In genomic region chr9:16625106-16625505, GRCh38 we compare ENCODE assay signal across 16 cellular contexts.
DNase-seq lines count a peak whose midpoint lies in the region; ATAC-seq and TF ChIP-seq lines count a peak whose summit lies in the region.
"Had no signal": no experiment of that assay in that cellular context is flagged by ENCODE, and none has a peak within 500 bp of the region (broad histone marks: within the 10 kb centered on the region; RNA-seq: fewer than 3 reads in every experiment).

No MANE protein-coding gene starts in this region.

- H3K27ac Mint-ChIP-seq in WTC11 (peak overlapping the region; percentile 62; the same call in 1 of the 2 replicates), mesothelial cell of epicardium (peak overlapping the region; percentile 76)
- H3K27ac Mint-ChIP-seq in activated CD4-positive, alpha-beta memory T cell treated with anti-CD3 and anti-CD28 coated beads, Interleukin-2, amount 10 ng/mL, durations not matched to agents 7 days and 5 days = no peak overlapping the region
- H3K27ac Mint-ChIP-seq: activated T-helper 17 cell treated with anti-CD3 and anti-CD28 coated beads, Interleukin-2, amount 50 U/mL, for 72 hours; CD4-positive, alpha-beta T cell had no signal

- POLR2A ChIA-PET in HEK293 (lab: Yijun Ruan, JAX) (no interaction called here), WTC11 (lab: Charles Lee) (interaction anchor here (0.9 kb wide), 1 partner anchor 360 kb away, joined by 3 read pairs; no protein-coding TSS in a partner anchor)
- POLR2A ChIA-PET in activated CD4-positive, alpha-beta memory T cell treated with anti-CD3 and anti-CD28 coated beads, Interleukin-2, amount 10 ng/mL, durations not matched to agents 7 days and 5 days (lab: Charles Lee) = no interaction called here

- no peaks in the 10 kb centered on the region for H3K27me3 Mint-ChIP-seq in WTC11 (ENCODE audit: low read depth)
- no peaks in the 10 kb centered on the region for H3K27me3 Mint-ChIP-seq in mesothelial cell of epicardium (ENCODE audit: low read depth)
- H3K27me3 Mint-ChIP-seq in activated CD4-positive, alpha-beta memory T cell treated with anti-CD3 and anti-CD28 coated beads, Interleukin-2, amount 10 ng/mL, durations not matched to agents 7 days and 5 days = no peaks in the 10 kb centered on the region
- H3K27me3 Mint-ChIP-seq: activated T-helper 17 cell treated with anti-CD3 and anti-CD28 coated beads, Interleukin-2, amount 50 U/mL, for 72 hours; CD4-positive, alpha-beta T cell had no signal

- DNase-seq in WTC11 (ENCODE audit: low spot score) = no peak
- no peak for DNase-seq in mesothelial cell of epicardium (ENCODE audit: low spot score in 2 of 2, unreplicated experiment in 2 of 2)
- DNase-seq in thoracic aorta (ENCODE audit: low spot score) = no peak
- DNase-seq in activated CD4-positive, alpha-beta memory T cell treated with anti-CD3 and anti-CD28 coated beads, Interleukin-2, amount 10 ng/mL, durations not matched to agents 7 days and 5 days = no peak
- DNase-seq in HAP-1 (ENCODE audit: low spot score in 2 of 2) = no peak
- DNase-seq: adrenal gland; CD4-positive, alpha-beta T cell; GOT3; heart left ventricle; mucosa of descending colon; NCI-H1694 treated with DMSO at 0.1 percent for 48 hours; substantia nigra; WERI-Rb-1 had no signal

- H3K36me3 ChIP-seq in HEK293 (ENCODE audit: control insufficient read depth in 2 of 2, insufficient read depth in 1 of 2, low read length in 2 of 2) (no peaks in the 10 kb centered on the region), thoracic aorta (no peaks in the 10 kb centered on the region), HAP-1 (replicated peaks) (no peaks in the 10 kb centered on the region)
- H3K36me3 ChIP-seq: adrenal gland, heart left ventricle, WERI-Rb-1 had no signal

- H3K9me3 ChIP-seq in HEK293 (ENCODE audit: control insufficient read depth, insufficient read depth, low read depth, low read length) (no peaks in the 10 kb centered on the region), thoracic aorta (no peaks in the 10 kb centered on the region), HAP-1 (no peaks in the 10 kb centered on the region)
- H3K9me3 ChIP-seq: adrenal gland, heart left ventricle, mucosa of descending colon had no signal

- H3K4me3 ChIP-seq in HEK293 (ENCODE audit: low read depth, low read length) (no peak overlapping the region), thoracic aorta (peak overlapping the region; percentile 22), HAP-1 (no peak overlapping the region)
- H3K4me3 ChIP-seq: adrenal gland, mucosa of descending colon had no signal

- H3K4me1 Mint-ChIP-seq in WTC11 (peaks cover 73% of the 10 kb centered on the region), mesothelial cell of epicardium (peaks cover 63% of the 10 kb centered on the region)
- H3K4me1 Mint-ChIP-seq in activated CD4-positive, alpha-beta memory T cell treated with anti-CD3 and anti-CD28 coated beads, Interleukin-2, amount 10 ng/mL, durations not matched to agents 7 days and 5 days = no peaks in the 10 kb centered on the region
- H3K4me1 Mint-ChIP-seq: activated T-helper 17 cell treated with anti-CD3 and anti-CD28 coated beads, Interleukin-2, amount 50 U/mL, for 72 hours had no signal

- no peaks in the 10 kb centered on the region for H3K9me3 Mint-ChIP-seq in WTC11
- no peaks in the 10 kb centered on the region for H3K9me3 Mint-ChIP-seq in mesothelial cell of epicardium
- H3K9me3 Mint-ChIP-seq in activated CD4-positive, alpha-beta memory T cell treated with anti-CD3 and anti-CD28 coated beads, Interleukin-2, amount 10 ng/mL, durations not matched to agents 7 days and 5 days = peaks cover 10% of the 10 kb centered on the region
- H3K9me3 Mint-ChIP-seq: CD4-positive, alpha-beta T cell had no signal

- no peak for TF ChIP-seq CTCF in HEK293 (tag by site-specific recombination; IDR thresholded peaks at IDR 0.05)
- TF ChIP-seq CTCF in WTC11 (IDR thresholded peaks at IDR 0.05) = no peak
- TF ChIP-seq CTCF in mesothelial cell of epicardium (IDR thresholded peaks at IDR 0.05; ENCODE audit: unreplicated experiment) = no peak
- TF ChIP-seq CTCF in thoracic aorta (IDR thresholded peaks at IDR 0.05) = no peak

- H3K36me3 Mint-ChIP-seq in WTC11 (no peaks in the 10 kb centered on the region), mesothelial cell of epicardium (no peaks in the 10 kb centered on the region)
- no peaks in the 10 kb centered on the region for H3K36me3 Mint-ChIP-seq in activated CD4-positive, alpha-beta memory T cell treated with anti-CD3 and anti-CD28 coated beads, Interleukin-2, amount 10 ng/mL, durations not matched to agents 7 days and 5 days (ENCODE audit: low read depth)

- H3K4me3 Mint-ChIP-seq in WTC11 = no peak overlapping the region
- peak overlapping the region; percentile 16 for H3K4me3 Mint-ChIP-seq in mesothelial cell of epicardium
- no peak overlapping the region for H3K4me3 Mint-ChIP-seq in activated CD4-positive, alpha-beta memory T cell treated with anti-CD3 and anti-CD28 coated beads, Interleukin-2, amount 10 ng/mL, durations not matched to agents 7 days and 5 days
- H3K4me3 Mint-ChIP-seq: activated T-helper 17 cell treated with anti-CD3 and anti-CD28 coated beads, Interleukin-2, amount 50 U/mL, for 72 hours; CD4-positive, alpha-beta T cell had no signal

- ATAC-seq in WTC11 = no peak
- no peak for ATAC-seq in thoracic aorta (ENCODE audit: insufficient number of reproducible peaks, low FRiP score, low read depth)
- ATAC-seq in HG03457 (IDR thresholded peaks at IDR 0.05; ENCODE audit: unreplicated experiment) = no peak
- ATAC-seq: activated T-helper 17 cell treated with anti-CD3 and anti-CD28 coated beads, Interleukin-2, amount 50 U/mL, for 72 hours; mucosa of descending colon had no signal

- no peaks in the 10 kb centered on the region for H3K27me3 ChIP-seq in thoracic aorta (replicated peaks; ENCODE audit: insufficient read depth)
- H3K27me3 ChIP-seq in HAP-1 (ENCODE audit: low read depth) = no peaks in the 10 kb centered on the region
- H3K27me3 ChIP-seq: adrenal gland, heart left ventricle had no signal

- H3K4me1 ChIP-seq in HEK293 (ENCODE audit: control insufficient read depth, insufficient read depth, low read length) (peaks cover 6% of the 10 kb centered on the region; the same call in 1 of the 2 replicates), thoracic aorta (ENCODE audit: control insufficient read depth in 1 of 2, low read depth in 2 of 2) (peaks cover 14 to 45% of the 10 kb centered on the region in 2 donors), HAP-1 (peaks cover 27% of the 10 kb centered on the region)
- H3K4me1 ChIP-seq: adrenal gland had no signal

- no peak overlapping the region for H3K27ac ChIP-seq in HEK293 (ENCODE audit: extremely low read depth, low read depth, low read length)
- peak overlapping the region in 1 of 2 donors; percentile 16 for H3K27ac ChIP-seq in thoracic aorta
- H3K27ac ChIP-seq: adrenal gland, WERI-Rb-1 had no signal

- in situ Hi-C loops in HAP-1 (cut with MboI; ENCODE audit: low sequenced_read_pairs) = no loop called here

- CTCF ChIA-PET in HEK293 (lab: Yijun Ruan, JAX) = interaction anchor here (0.6 kb wide), 1 partner anchor 57 kb away, joined by 3 read pairs; no protein-coding TSS in a partner anchor
- CTCF ChIA-PET in WTC11 (lab: Charles Lee) = no interaction called here
- CTCF ChIA-PET in activated CD4-positive, alpha-beta memory T cell treated with anti-CD3 and anti-CD28 coated beads, Interleukin-2, amount 10 ng/mL, durations not matched to agents 7 days and 5 days (lab: Charles Lee) = no interaction called here

TF ChIP-seq in HEK293, 187 proteins besides CTCF, POLR2A, EP300 and RAD21:
- TF ChIP-seq AEBP2 (tag by site-specific recombination; IDR thresholded peaks at IDR 0.05; ENCODE audit: borderline replicate concordance) (no peak), WT1 (tag by site-specific recombination; IDR thresholded peaks at IDR 0.05) (0 out of 2 replicates have a peak, but pooled peaks have one; percentile 17), ZNF19 (tag by site-specific recombination; IDR thresholded peaks at IDR 0.05; ENCODE audit: low read depth) (no peak)

TF ChIP-seq in WTC11, 78 proteins besides CTCF, POLR2A, EP300 and RAD21 (continues in another document):
- TF ChIP-seq SMAD3 (CRISPR knock-in tag; IDR thresholded peaks at IDR 0.05; ENCODE audit: borderline replicate concordance) (no peak), PRDM15 (CRISPR knock-in tag; IDR thresholded peaks at IDR 0.05) (no peak), ZBTB21 (CRISPR knock-in tag; IDR thresholded peaks at IDR 0.05; ENCODE audit: borderline replicate concordance) (no peak), ZNF138 (CRISPR knock-in tag; conservative IDR thresholded peaks at IDR 0.05) (no peak)
- TF ChIP-seq, protein P1, sequence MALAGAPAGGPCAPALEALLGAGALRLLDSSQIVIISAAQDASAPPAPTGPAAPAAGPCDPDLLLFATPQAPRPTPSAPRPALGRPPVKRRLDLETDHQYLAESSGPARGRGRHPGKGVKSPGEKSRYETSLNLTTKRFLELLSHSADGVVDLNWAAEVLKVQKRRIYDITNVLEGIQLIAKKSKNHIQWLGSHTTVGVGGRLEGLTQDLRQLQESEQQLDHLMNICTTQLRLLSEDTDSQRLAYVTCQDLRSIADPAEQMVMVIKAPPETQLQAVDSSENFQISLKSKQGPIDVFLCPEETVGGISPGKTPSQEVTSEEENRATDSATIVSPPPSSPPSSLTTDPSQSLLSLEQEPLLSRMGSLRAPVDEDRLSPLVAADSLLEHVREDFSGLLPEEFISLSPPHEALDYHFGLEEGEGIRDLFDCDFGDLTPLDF (CRISPR knock-in tag; IDR thresholded peaks at IDR 0.05) = no peak
